8 cellular contexts compared by ENCODE assay signal in genomic region chr4:155371432-155372043, GRCh38. TPM values are rescaled to one million over a fixed set of nuclear protein-coding genes. Genes with fewer than 3 reads are reported as not detected.
A peak's percentile ranks its signal among the peaks of the same experiment; 100 is the strongest.
DNase-seq lines count a peak whose midpoint lies in the region; ATAC-seq, FAIRE-seq and TF ChIP-seq lines count a peak whose summit lies in the region.

No MANE protein-coding gene starts in this region.

- no peaks in the 10 kb centered on the region for H3K27me3 ChIP-seq in foreskin keratinocyte
- no peaks in the 10 kb centered on the region for H3K27me3 ChIP-seq in ovary

- CTCF ChIA-PET in RWPE1 (lab: Yijun Ruan, JAX) = no interaction called here

- peak; percentile 89 for FAIRE-seq in G401.6 (lab: Jason Lieb, UNC)

- ATAC-seq in HG02981 (IDR thresholded peaks at IDR 0.05; ENCODE audit: unreplicated experiment) (peak; percentile 21), foreskin keratinocyte (peak; percentile 35), HG03045 (IDR thresholded peaks at IDR 0.05; ENCODE audit: unreplicated experiment) (no peak)

- DNase-seq in RWPE1 (ENCODE audit: low spot score) (peak; percentile 3), foreskin keratinocyte (peak in 1 of 2 donors; percentile 18), ovary (no peak), NK-92 (lab: John Stamatoyannopoulos, UW; ENCODE audit: unreplicated experiment) (no peak)
- no peak for DNase-seq in effector CD4-positive, alpha-beta T cell

- no peaks in the 10 kb centered on the region for H3K36me3 ChIP-seq in ovary

- no peak overlapping the region for H3K4me3 ChIP-seq in ovary

- no peak for TF ChIP-seq POLR2A in ovary (IDR thresholded peaks at IDR 0.05)

- H3K4me1 ChIP-seq in foreskin keratinocyte (no peaks in the 10 kb centered on the region), ovary (ENCODE audit: insufficient read depth) (no peaks in the 10 kb centered on the region)

- intact Hi-C loops in ovary (cut with DNase I) = no loop called here

- no peaks in the 10 kb centered on the region for H3K9me3 ChIP-seq in ovary

- TF ChIP-seq CTCF in RWPE1 (conservative IDR thresholded peaks at IDR 0.05; ENCODE audit: low read depth) (peak; percentile 60), foreskin keratinocyte (conservative IDR thresholded peaks at IDR 0.05) (peak; percentile 65), ovary (IDR thresholded peaks at IDR 0.05) (no peak)

- POLR2A ChIA-PET in RWPE1 (lab: Yijun Ruan, JAX; ENCODE audit: low non-redundant PET) = no interaction called here

- H3K27ac ChIP-seq in RWPE1 (no peak overlapping the region), foreskin keratinocyte (no peak overlapping the region), ovary (no peak overlapping the region)

- TF ChIP-seq EP300 in ovary (IDR thresholded peaks at IDR 0.05) = no peak

- 40 to 51% (median 49%) methylated on average over 4 of the region's 4 CpGs for WGBS in ovary, 3 donors

RNA-seq across cellular contexts. Expression of gene MAP9, which starts 5.2 kb away (rescaled TPM):
- total RNA-seq in foreskin keratinocyte (12.0 and 12.3 TPM in 2 replicates), ovary (10 to 100 TPM in 2 of 7 donors, 1 to 10 TPM in 5; 4.5 to 13.3 (median 9.0) TPM)
- polyA plus RNA-seq in foreskin keratinocyte (5.2 and 5.4 TPM in 2 replicates), ovary (1 to 10 TPM; 1.9 to 7.6 TPM)

Comparison
In these comparisons a context has a peak if more than half of its experiments do, and no peak if none do; other contexts are left out.
1. CTCF ChIP-seq: peak in RWPE1 (single experiment) and foreskin keratinocyte (single experiment); none in ovary (0 of 3).